39 cellular contexts compared by ENCODE assay signal in genomic region chr7:104839842-104840241, GRCh38.
"Had no signal": no experiment of that assay in that cellular context is flagged by ENCODE, and none has a peak within 500 bp of the region (broad histone marks: within the 10 kb centered on the region; RNA-seq: fewer than 3 reads in every experiment).

No MANE protein-coding gene starts in this region.

- H3K36me3 Mint-ChIP-seq: activated naive CD4-positive, alpha-beta T cell treated with anti-CD3 and anti-CD28 coated beads, Interleukin-2, amount 10 ng/mL, durations not matched to agents 7 days and 5 days; activated naive CD4-positive, alpha-beta T cell treated with anti-CD3 and anti-CD28 coated beads, Interleukin-2, amount 50 U/mL, for 24 hours; activated naive CD4-positive, alpha-beta T cell treated with anti-CD3 and anti-CD28 coated beads, Interleukin-2, amount 50 U/mL, for 72 hours; activated naive CD8-positive, alpha-beta T cell; activated naive CD8-positive, alpha-beta T cell treated with anti-CD3 and anti-CD28 coated beads for 36 hours; activated naive CD8-positive, alpha-beta T cell treated with anti-CD3 and anti-CD28 coated beads, Interleukin-2, amount 10 ng/mL, durations not matched to agents 7 days and 5 days; brain had no signal

- H3K27me3 Mint-ChIP-seq: brain had no signal

- H3K4me3 Mint-ChIP-seq: activated naive CD4-positive, alpha-beta T cell treated with anti-CD3 and anti-CD28 coated beads for 36 hours; activated naive CD4-positive, alpha-beta T cell treated with anti-CD3 and anti-CD28 coated beads, Interleukin-2, amount 10 ng/mL, durations not matched to agents 7 days and 5 days; activated naive CD4-positive, alpha-beta T cell treated with anti-CD3 and anti-CD28 coated beads, Interleukin-2, amount 50 U/mL, for 24 hours; activated naive CD8-positive, alpha-beta T cell; activated naive CD8-positive, alpha-beta T cell treated with anti-CD3 and anti-CD28 coated beads for 36 hours; activated naive CD8-positive, alpha-beta T cell treated with anti-CD3 and anti-CD28 coated beads, Interleukin-2, amount 10 ng/mL, durations not matched to agents 7 days and 5 days; activated naive CD8-positive, alpha-beta T cell treated with anti-CD3 and anti-CD28 coated beads, Interleukin-2, amount 50 U/mL, for 24 hours; activated T-cell treated with anti-CD3 and anti-CD28 coated beads, Interleukin-2, amount 50 U/mL, for 4 hours; activated T-cell treated with anti-CD3 and anti-CD28 coated beads, Interleukin-2, amount 50 U/mL, for 72 hours; activated T-helper 1 cell treated with anti-CD3 and anti-CD28 coated beads, Interleukin-12 subunit alpha, Interleukin-12 subunit beta, Interleukin-2, Interleukin-4 antibody, amounts not matched to agents 30 ng/mL and 10 ng/mL and 1 ng/mL, durations not matched to agents 14 hours and 24 hours and 36 hours; activated T-helper 17 cell treated with anti-CD3 and anti-CD28 coated beads, Interleukin-2, amount 50 U/mL, for 72 hours; brain; central memory CD8-positive, alpha-beta T cell had no signal

- H3K4me1 ChIP-seq: adrenal gland, ascending aorta, body of pancreas, breast epithelium had no signal

- DNase-seq: activated effector memory CD4-positive, alpha-beta T cell treated with anti-CD3 and anti-CD28 coated beads, Interleukin-2, amount 50 U/mL, for 16 hours; activated effector memory CD4-positive, alpha-beta T cell treated with Interleukin-2 at 50 U/mL for 16 hours; activated gamma-delta T cell; activated gamma-delta T cell treated with Interleukin-2 at 50 U/mL for 16 hours; activated naive CD4-positive, alpha-beta T cell; activated naive CD4-positive, alpha-beta T cell treated with anti-CD3 and anti-CD28 coated beads for 36 hours; activated naive CD4-positive, alpha-beta T cell treated with anti-CD3 and anti-CD28 coated beads, Interleukin-2, amount 10 ng/mL, durations not matched to agents 7 days and 5 days; activated naive CD4-positive, alpha-beta T cell treated with anti-CD3 and anti-CD28 coated beads, Interleukin-2, amount 50 U/mL, for 16 hours; activated naive CD4-positive, alpha-beta T cell treated with Interleukin-2 at 50 U/mL for 16 hours; activated naive CD8-positive, alpha-beta T cell treated with anti-CD3 and anti-CD28 coated beads for 36 hours; activated naive CD8-positive, alpha-beta T cell treated with anti-CD3 and anti-CD28 coated beads, Interleukin-2, amount 10 ng/mL, durations not matched to agents 7 days and 5 days; activated naive CD8-positive, alpha-beta T cell treated with anti-CD3 and anti-CD28 coated beads, Interleukin-2, amount 50 U/mL, for 24 hours; activated T-cell treated with anti-CD3 and anti-CD28 coated beads, Interleukin-2, amount 50 U/mL, for 4 hours; activated T-cell treated with anti-CD3 and anti-CD28 coated beads, Interleukin-2, amount 50 U/mL, for 48 hours; activated T-cell treated with anti-CD3 and anti-CD28 coated beads, Interleukin-2, amount 50 U/mL, for 72 hours; adrenal gland; amniotic stem cell; amygdala; anterior cingulate cortex; aorta; body of pancreas; brain microvascular endothelial cell; caudate nucleus; central memory CD4-positive, alpha-beta T cell; cerebellar nuclear complex had no signal

- H3K9me3 Mint-ChIP-seq: activated naive CD4-positive, alpha-beta T cell treated with anti-CD3 and anti-CD28 coated beads for 36 hours; activated naive CD4-positive, alpha-beta T cell treated with anti-CD3 and anti-CD28 coated beads, Interleukin-2, amount 10 ng/mL, durations not matched to agents 7 days and 5 days; activated naive CD4-positive, alpha-beta T cell treated with anti-CD3 and anti-CD28 coated beads, Interleukin-2, amount 50 U/mL, for 24 hours; activated naive CD4-positive, alpha-beta T cell treated with anti-CD3 and anti-CD28 coated beads, Interleukin-2, amount 50 U/mL, for 72 hours; activated naive CD8-positive, alpha-beta T cell treated with anti-CD3 and anti-CD28 coated beads for 36 hours; activated naive CD8-positive, alpha-beta T cell treated with anti-CD3 and anti-CD28 coated beads, Interleukin-2, amount 10 ng/mL, durations not matched to agents 7 days and 5 days; activated naive CD8-positive, alpha-beta T cell treated with anti-CD3 and anti-CD28 coated beads, Interleukin-2, amount 50 U/mL, for 24 hours; activated T-cell treated with anti-CD3 and anti-CD28 coated beads, Interleukin-2, amount 50 U/mL, for 4 hours; activated T-cell treated with anti-CD3 and anti-CD28 coated beads, Interleukin-2, amount 50 U/mL, for 72 hours; activated T-helper 1 cell treated with anti-CD3 and anti-CD28 coated beads, Interleukin-12 subunit alpha, Interleukin-12 subunit beta, Interleukin-2, Interleukin-4 antibody, amounts not matched to agents 30 ng/mL and 10 ng/mL and 1 ng/mL, durations not matched to agents 14 hours and 24 hours and 36 hours; activated T-helper 17 cell treated with anti-CD3 and anti-CD28 coated beads, Interleukin-2, amount 50 U/mL, for 72 hours; activated T-helper 2 cell treated with anti-CD3 and anti-CD28 coated beads, Interferon-gamma antibody, Interleukin-2, Interleukin-4, amounts not matched to agents 10 μg/mL and 5 μg/mL and 100 μg/mL, durations not matched to agents 14 hours and 24 hours and 36 hours; brain; central memory CD8-positive, alpha-beta T cell had no signal

- FAIRE-seq: astrocyte, bronchial epithelial cell, colon had no signal

- H3K36me3 ChIP-seq: adrenal gland, ascending aorta, brain microvascular endothelial cell, breast epithelium, cardiac muscle cell had no signal

- H3K4me3 ChIP-seq: adrenal gland, ascending aorta, body of pancreas, breast epithelium, cardiac muscle cell had no signal

- H3K4me1 Mint-ChIP-seq: activated naive CD4-positive, alpha-beta T cell treated with anti-CD3 and anti-CD28 coated beads, Interleukin-2, amount 10 ng/mL, durations not matched to agents 7 days and 5 days; activated naive CD4-positive, alpha-beta T cell treated with anti-CD3 and anti-CD28 coated beads, Interleukin-2, amount 50 U/mL, for 24 hours; activated naive CD8-positive, alpha-beta T cell treated with anti-CD3 and anti-CD28 coated beads for 36 hours; activated naive CD8-positive, alpha-beta T cell treated with anti-CD3 and anti-CD28 coated beads, Interleukin-2, amount 10 ng/mL, durations not matched to agents 7 days and 5 days; activated naive CD8-positive, alpha-beta T cell treated with anti-CD3 and anti-CD28 coated beads, Interleukin-2, amount 50 U/mL, for 24 hours; brain; central memory CD8-positive, alpha-beta T cell had no signal

- H3K27ac Mint-ChIP-seq: activated naive CD4-positive, alpha-beta T cell treated with anti-CD3 and anti-CD28 coated beads for 36 hours; activated naive CD4-positive, alpha-beta T cell treated with anti-CD3 and anti-CD28 coated beads, Interleukin-2, amount 10 ng/mL, durations not matched to agents 7 days and 5 days; activated naive CD4-positive, alpha-beta T cell treated with anti-CD3 and anti-CD28 coated beads, Interleukin-2, amount 50 U/mL, for 24 hours; activated naive CD4-positive, alpha-beta T cell treated with anti-CD3 and anti-CD28 coated beads, Interleukin-2, amount 50 U/mL, for 72 hours; activated naive CD8-positive, alpha-beta T cell; activated naive CD8-positive, alpha-beta T cell treated with anti-CD3 and anti-CD28 coated beads for 36 hours; activated naive CD8-positive, alpha-beta T cell treated with anti-CD3 and anti-CD28 coated beads, Interleukin-2, amount 10 ng/mL, durations not matched to agents 7 days and 5 days; activated naive CD8-positive, alpha-beta T cell treated with anti-CD3 and anti-CD28 coated beads, Interleukin-2, amount 50 U/mL, for 24 hours; activated T-cell treated with anti-CD3 and anti-CD28 coated beads, Interleukin-2, amount 50 U/mL, for 72 hours; activated T-helper 1 cell treated with anti-CD3 and anti-CD28 coated beads, Interleukin-12 subunit alpha, Interleukin-12 subunit beta, Interleukin-2, Interleukin-4 antibody, amounts not matched to agents 30 ng/mL and 10 ng/mL and 1 ng/mL, durations not matched to agents 14 hours and 24 hours and 36 hours; activated T-helper 17 cell treated with anti-CD3 and anti-CD28 coated beads, Interleukin-2, amount 50 U/mL, for 72 hours; activated T-helper 2 cell treated with anti-CD3 and anti-CD28 coated beads, Interferon-gamma antibody, Interleukin-2, Interleukin-4, amounts not matched to agents 10 μg/mL and 5 μg/mL and 100 μg/mL, durations not matched to agents 14 hours and 24 hours and 36 hours; brain had no signal

- H3K9me3 ChIP-seq: adrenal gland, ascending aorta, body of pancreas, breast epithelium had no signal

- H3K27me3 ChIP-seq: adrenal gland, ascending aorta, body of pancreas, brain microvascular endothelial cell, cardiac muscle cell had no signal

- ATAC-seq: activated naive CD4-positive, alpha-beta T cell treated with anti-CD3 and anti-CD28 coated beads, Interleukin-2, amount 50 U/mL, for 72 hours; activated naive CD8-positive, alpha-beta T cell treated with anti-CD3 and anti-CD28 coated beads, Interleukin-2, amount 50 U/mL, for 24 hours; activated T-cell treated with anti-CD3 and anti-CD28 coated beads, Interleukin-2, amount 50 U/mL, for 4 hours; activated T-cell treated with anti-CD3 and anti-CD28 coated beads, Interleukin-2, amount 50 U/mL, for 72 hours; activated T-helper 17 cell treated with anti-CD3 and anti-CD28 coated beads, Interleukin-2, amount 50 U/mL, for 72 hours; body of pancreas had no signal

- H3K27ac ChIP-seq: adrenal gland, ascending aorta, body of pancreas, brain microvascular endothelial cell, breast epithelium, cardiac muscle cell had no signal
